ENCODE assay signal across 12 cellular contexts in the genomic region with DNA sequence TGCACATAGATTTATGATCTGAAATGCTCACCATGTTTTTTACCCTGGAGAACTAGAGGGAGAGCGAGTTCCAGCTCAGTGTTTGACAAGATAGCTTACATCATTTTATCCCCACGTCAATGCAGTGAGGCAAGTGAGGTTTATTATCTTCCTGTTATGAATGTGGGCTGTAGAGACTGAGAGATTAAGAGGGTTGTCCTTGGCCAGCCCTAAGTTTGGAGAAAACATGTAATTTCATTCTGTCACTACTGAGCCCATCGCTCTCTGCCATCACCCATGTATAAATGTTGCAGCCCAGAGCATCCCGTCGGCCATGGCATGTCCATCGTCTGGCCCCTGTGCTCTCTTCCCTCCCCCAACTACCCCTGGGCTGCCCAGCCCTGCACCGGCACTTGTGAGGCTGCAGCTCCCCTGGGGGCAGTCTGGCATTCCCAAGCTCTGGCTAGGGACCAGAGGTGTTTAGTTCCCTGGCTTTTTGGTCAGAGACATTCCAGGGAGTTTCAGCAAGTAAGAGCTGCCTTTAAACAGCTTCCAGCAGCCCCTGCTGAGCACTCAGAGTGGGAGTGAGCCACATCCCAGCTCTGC.
DNase-seq lines count a peak whose midpoint lies in the region; ATAC-seq and TF ChIP-seq lines count a peak whose summit lies in the region.
"Had no signal": no experiment of that assay in that cellular context is flagged by ENCODE, and none has a peak within 500 bp of the region (broad histone marks: within the 10 kb centered on the region; RNA-seq: fewer than 3 reads in every experiment).

No MANE protein-coding gene starts in this region.

- H3K27ac ChIP-seq in sigmoid colon: peak overlapping the region; percentile 10 to 78 (median 70)

- TF ChIP-seq POLR2A in sigmoid colon (IDR thresholded peaks at IDR 0.05): no peak

- H3K4me3 Mint-ChIP-seq in effector memory CD8-positive, alpha-beta T cell: no peak overlapping the region
- H3K4me3 Mint-ChIP-seq: activated naive CD8-positive, alpha-beta T cell treated with anti-CD3 and anti-CD28 coated beads, Interleukin-2, amount 10 ng/mL, durations not matched to agents 7 days and 5 days had no signal

- H3K9me3 ChIP-seq in sigmoid colon: no peaks in the 10 kb centered on the region
- H3K9me3 ChIP-seq: Caco-2 had no signal

- intact Hi-C loops in sigmoid colon (cut with DNase I): no loop called here

- no peak overlapping the region for H3K27ac Mint-ChIP-seq in effector memory CD8-positive, alpha-beta T cell
- H3K27ac Mint-ChIP-seq: activated naive CD8-positive, alpha-beta T cell treated with anti-CD3 and anti-CD28 coated beads, Interleukin-2, amount 10 ng/mL, durations not matched to agents 7 days and 5 days had no signal

- peaks cover 0 to 45% (median 29%) of the 10 kb centered on the region in 4 donors for H3K4me1 ChIP-seq in sigmoid colon
- H3K4me1 ChIP-seq: Caco-2 had no signal

- H3K4me3 ChIP-seq in astrocyte of the cerebellum (ENCODE audit: low read depth, low read length): no peak overlapping the region
- H3K4me3 ChIP-seq in sigmoid colon: peak overlapping the region in 1 of 4 donors; percentile 3

- H3K4me1 Mint-ChIP-seq in effector memory CD8-positive, alpha-beta T cell (ENCODE audit: low read depth in 2 of 2): no peaks in the 10 kb centered on the region
- H3K4me1 Mint-ChIP-seq: activated naive CD8-positive, alpha-beta T cell treated with anti-CD3 and anti-CD28 coated beads, Interleukin-2, amount 10 ng/mL, durations not matched to agents 7 days and 5 days had no signal

- no peaks in the 10 kb centered on the region for H3K9me3 Mint-ChIP-seq in effector memory CD8-positive, alpha-beta T cell
- H3K9me3 Mint-ChIP-seq: activated naive CD8-positive, alpha-beta T cell treated with anti-CD3 and anti-CD28 coated beads, Interleukin-2, amount 10 ng/mL, durations not matched to agents 7 days and 5 days had no signal

- peak; percentile 34 for DNase-seq in GM04504 (ENCODE audit: low read depth)
- peak; percentile 69 for DNase-seq in astrocyte of the cerebellum (ENCODE audit: low read depth)
- DNase-seq in hepatic stellate cell (ENCODE audit: low spot score): peak; percentile 43
- peak; percentile 84 for DNase-seq in sigmoid colon
- no peak for DNase-seq in stimulated activated CD4-positive, alpha-beta T cell treated with anti-CD3 and anti-CD28 coated beads, Interleukin-1b, Interleukin-23, amount 100 ng/mL, for 48 hours
- no peak for DNase-seq in effector memory CD8-positive, alpha-beta T cell
- DNase-seq in midbrain (lab: John Stamatoyannopoulos, UW): no peak
- DNase-seq: activated naive CD8-positive, alpha-beta T cell treated with anti-CD3 and anti-CD28 coated beads, Interleukin-2, amount 10 ng/mL, durations not matched to agents 7 days and 5 days; NCI-H1417; RPMI8226 had no signal

- 66 to 72% methylated on average over 7 of the region's 7 CpGs for WGBS in sigmoid colon, 2 donors

- H3K27me3 ChIP-seq in sigmoid colon: no peaks in the 10 kb centered on the region

- TF ChIP-seq CTCF in astrocyte of the cerebellum (IDR thresholded peaks at IDR 0.05; ENCODE audit: low read depth, low read length, missing control alignments) (no peak), sigmoid colon (IDR thresholded peaks at IDR 0.05) (no peak)

- TF ChIP-seq EP300 in sigmoid colon (IDR thresholded peaks at IDR 0.05): no peak

- H3K36me3 ChIP-seq in sigmoid colon: peaks cover 0 to 12% (median 0%) of the 10 kb centered on the region in 4 donors

- in situ Hi-C loops in astrocyte of the cerebellum (cut with HindIII; ENCODE audit: low sequenced_read_pairs): no loop called here

- no peak for ATAC-seq in HG03108 (IDR thresholded peaks at IDR 0.05; ENCODE audit: unreplicated experiment)
- ATAC-seq in effector memory CD8-positive, alpha-beta T cell (replicated peaks): no peak

- H3K27me3 Mint-ChIP-seq in effector memory CD8-positive, alpha-beta T cell: peaks cover 34 to 44% of the 10 kb centered on the region in 2 donors

- H3K36me3 Mint-ChIP-seq in effector memory CD8-positive, alpha-beta T cell (ENCODE audit: insufficient read depth): no peaks in the 10 kb centered on the region
- H3K36me3 Mint-ChIP-seq: activated naive CD8-positive, alpha-beta T cell treated with anti-CD3 and anti-CD28 coated beads, Interleukin-2, amount 10 ng/mL, durations not matched to agents 7 days and 5 days had no signal

Comparison
In these comparisons a context has a peak if more than half of its experiments do, and no peak if none do; other contexts are left out.
1. DNase-seq: peak in GM04504 (single experiment), astrocyte of the cerebellum (single experiment), hepatic stellate cell (single experiment) and sigmoid colon (single experiment); none in stimulated activated CD4-positive, alpha-beta T cell treated with anti-CD3 and anti-CD28 coated beads, Interleukin-1b, Interleukin-23, amount 100 ng/mL, for 48 hours (single experiment), effector memory CD8-positive, alpha-beta T cell (0 of 3) and midbrain (single experiment).